In genomic region chr3:4977001-4977888, GRCh38 we compare ENCODE assay signal across 1 cellular context.
A peak's percentile ranks its signal among the peaks of the same experiment; 100 is the strongest.
TF ChIP-seq lines count a peak whose summit lies in the region.

No MANE protein-coding gene starts in this region.

TF ChIP-seq in A549, 52 proteins besides CTCF, POLR2A, EP300 and RAD21 (continued from another document):
- TF ChIP-seq HMGXB4 (CRISPR knock-in tag; IDR thresholded peaks at IDR 0.05; ENCODE audit: borderline replicate concordance) = no peak
- 0 out of 2 replicates have a peak, but pooled peaks have one; percentile 16 for TF ChIP-seq PBX3 (IDR thresholded peaks at IDR 0.05)
- TF ChIP-seq E2F6 (IDR thresholded peaks at IDR 0.05; ENCODE audit: borderline replicate concordance, low read depth) = peak; percentile 45; the same call in 1 of the 2 replicates
- TF ChIP-seq MAZ (IDR thresholded peaks at IDR 0.05; ENCODE audit: borderline replicate concordance, low read depth, low read length) = no peak
- no peak for TF ChIP-seq HES2 (IDR thresholded peaks at IDR 0.05)
- TF ChIP-seq FOSL2 (IDR thresholded peaks at IDR 0.05) = no peak
- TF ChIP-seq FOSL2 (CRISPR knock-in tag; IDR thresholded peaks at IDR 0.05) = peak; percentile 42
- no peak for TF ChIP-seq KDM5A (IDR thresholded peaks at IDR 0.05)
- no peak for TF ChIP-seq NR3C1 (IDR thresholded peaks at IDR 0.05)
- no peak for TF ChIP-seq RCOR1 (IDR thresholded peaks at IDR 0.05; ENCODE audit: low read depth, low read length)
- TF ChIP-seq GATA3 (IDR thresholded peaks at IDR 0.05; ENCODE audit: borderline replicate concordance) = 0 out of 2 replicates have a peak, but pooled peaks have one; percentile 31
- TF ChIP-seq NFE2L2 (conservative IDR thresholded peaks at IDR 0.05; ENCODE audit: low read length) = no peak
- no peak for TF ChIP-seq BCL3 (IDR thresholded peaks at IDR 0.05)
- no peak for TF ChIP-seq ELK1 (IDR thresholded peaks at IDR 0.05; ENCODE audit: low read depth, low read length)
- no peak for TF ChIP-seq KDM1A (IDR thresholded peaks at IDR 0.05; ENCODE audit: low read depth)
- TF ChIP-seq CEBPB (IDR thresholded peaks at IDR 0.05) = peak; percentile 41 to 47; a peak in 1 of 4 replicates
- no peak; the same call in 1 of the 2 replicates for TF ChIP-seq TP53 (CRISPR knock-in tag; IDR thresholded peaks at IDR 0.05)
- no peak for TF ChIP-seq ZNF302 (CRISPR knock-in tag; IDR thresholded peaks at IDR 0.05)
- peak; percentile 84 for TF ChIP-seq ZSCAN20 (CRISPR knock-in tag; IDR thresholded peaks at IDR 0.05)
- no peak for TF ChIP-seq JUNB (IDR thresholded peaks at IDR 0.05)
- TF ChIP-seq POLR2AphosphoS2 (conservative IDR thresholded peaks at IDR 0.05; ENCODE audit: low read length) = no peak; the same call in 1 of the 2 replicates
- no peak for TF ChIP-seq BHLHE40 (IDR thresholded peaks at IDR 0.05; ENCODE audit: low read depth, low read length)
- no peak for TF ChIP-seq FOXS1 (CRISPR knock-in tag; IDR thresholded peaks at IDR 0.05)
- TF ChIP-seq EHMT2 (IDR thresholded peaks at IDR 0.05; ENCODE audit: low read depth) = no peak
- no peak for TF ChIP-seq JUN (IDR thresholded peaks at IDR 0.05)
- TF ChIP-seq CBX2 (IDR thresholded peaks at IDR 0.05; ENCODE audit: borderline replicate concordance, low read depth) = no peak
- TF ChIP-seq USF2 (IDR thresholded peaks at IDR 0.05) = no peak
- TF ChIP-seq ESRRA (IDR thresholded peaks at IDR 0.05; ENCODE audit: borderline replicate concordance, low read length) = no peak
- 0 out of 2 replicates have a peak, but pooled peaks have one; percentile 28 for TF ChIP-seq HOXB5 (CRISPR knock-in tag; IDR thresholded peaks at IDR 0.05)
- peak; percentile 61 for TF ChIP-seq RARB (CRISPR knock-in tag; IDR thresholded peaks at IDR 0.05)
- TF ChIP-seq SREBF2 (IDR thresholded peaks at IDR 0.05) = no peak
- peak; percentile 72; the same call in 1 of the 2 replicates for TF ChIP-seq FOSB (CRISPR knock-in tag; IDR thresholded peaks at IDR 0.05)
- TF ChIP-seq TFCP2L1 (CRISPR knock-in tag; IDR thresholded peaks at IDR 0.05) = no peak
